Comparison of ENCODE assay signal across 1 cellular context in the genomic region with DNA sequence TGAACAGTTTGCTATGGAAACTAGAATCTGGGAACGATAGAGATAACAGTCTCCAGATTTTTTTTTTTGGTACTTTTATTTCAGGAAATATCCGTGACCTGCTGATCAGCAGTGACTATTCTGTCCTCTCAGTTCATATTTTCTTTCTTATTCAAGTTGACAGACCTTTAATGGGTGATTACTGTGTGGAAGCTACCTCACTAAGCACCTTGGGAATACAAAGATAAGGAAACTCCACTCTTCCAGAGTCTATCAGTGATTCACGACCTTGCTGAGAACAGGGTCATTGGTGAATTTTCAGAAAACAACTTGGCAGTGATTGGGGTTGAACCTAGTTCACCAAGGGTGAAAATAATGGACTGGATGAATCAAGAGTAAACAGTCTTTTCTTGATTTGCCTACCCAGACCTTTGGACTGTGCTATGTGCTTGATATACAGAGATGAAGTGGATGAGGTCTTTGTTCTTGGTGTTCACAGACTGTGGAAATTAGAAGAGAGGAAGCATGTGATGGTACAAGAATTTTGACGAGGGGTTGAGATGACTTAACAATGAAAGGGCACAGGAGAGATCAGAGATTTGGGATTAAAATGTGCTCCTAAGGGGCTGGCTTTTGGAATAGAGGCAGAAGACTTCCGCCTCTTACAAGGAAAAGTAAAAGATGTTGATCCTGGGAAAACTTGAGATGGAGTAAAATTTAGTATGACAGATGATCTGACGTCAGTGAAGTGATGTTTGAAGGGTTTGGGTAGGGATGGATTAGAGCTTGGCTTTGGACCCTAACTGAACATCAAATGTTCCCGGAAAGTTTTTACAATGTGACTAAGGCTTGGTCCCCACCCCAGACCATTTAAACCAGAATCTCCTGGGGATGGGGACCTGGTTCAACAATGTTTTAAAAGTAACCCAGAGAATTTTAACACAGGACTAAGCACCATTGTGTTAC.
TF ChIP-seq lines count a peak whose summit lies in the region.

No MANE protein-coding gene starts in this region.

TF ChIP-seq in GM12878, 131 proteins besides CTCF, POLR2A, EP300 and RAD21:
- TF ChIP-seq ZNF622 (IDR thresholded peaks at IDR 0.05) (no peak), ESRRA (IDR thresholded peaks at IDR 0.05; ENCODE audit: low read length) (no peak), E2F4 (IDR thresholded peaks at IDR 0.05; ENCODE audit: low read depth, low read length) (no peak), BCL11A (IDR thresholded peaks at IDR 0.05; ENCODE audit: low read depth, low read length) (no peak)
